ENCODE assay signal across 28 cellular contexts in the genomic region with DNA sequence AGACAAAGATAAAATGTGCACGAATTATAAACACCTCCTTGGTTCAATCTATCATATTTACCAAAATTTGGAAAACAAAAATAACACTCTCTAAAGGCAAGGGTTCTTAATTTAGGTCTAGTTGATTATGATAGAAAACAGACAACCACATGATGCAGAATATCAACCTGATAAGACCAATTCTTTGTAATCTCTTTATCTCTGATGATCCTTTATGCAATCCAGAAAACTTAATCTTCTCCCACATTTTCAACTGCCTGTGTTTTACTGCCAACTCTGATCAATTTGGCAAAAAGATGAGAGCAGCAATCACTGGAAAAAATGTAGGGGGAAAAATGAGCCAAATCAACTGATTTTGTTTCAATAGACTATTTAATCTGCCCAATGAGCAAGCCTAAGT.
DNase-seq lines count a peak whose midpoint lies in the region; ATAC-seq and TF ChIP-seq lines count a peak whose summit lies in the region.
"Had no signal": no experiment of that assay in that cellular context is flagged by ENCODE, and none has a peak within 500 bp of the region (broad histone marks: within the 10 kb centered on the region; RNA-seq: fewer than 3 reads in every experiment).

No MANE protein-coding gene starts in this region.

- no peaks in the 10 kb centered on the region for H3K27me3 ChIP-seq in IMR-90 (ENCODE audit: control insufficient read depth, insufficient read depth, low read length)
- H3K27me3 ChIP-seq in subcutaneous abdominal adipose tissue (ENCODE audit: control insufficient read depth in 5 of 5, insufficient read depth in 4 of 5, low read length in 5 of 5) = no peaks in the 10 kb centered on the region
- H3K27me3 ChIP-seq: BLaER1, dorsolateral prefrontal cortex, right lobe of liver, stomach, tibial artery had no signal

- POLR2A ChIA-PET in IMR-90 (lab: Charles Lee; ENCODE audit: unreplicated experiment) = no interaction called here

- H3K4me2 ChIP-seq in IMR-90 (ENCODE audit: low read depth, low read length) = peak overlapping the region; percentile 100; the same call in 1 of the 2 replicates
- H3K4me2 ChIP-seq: BLaER1 had no signal

- no peak overlapping the region for H4K91ac ChIP-seq in IMR-90 (ENCODE audit: insufficient read depth, low read depth, low read length)

- ATAC-seq in IMR-90 (ENCODE audit: low read depth) (no peak), HG03442 (IDR thresholded peaks at IDR 0.05; ENCODE audit: unreplicated experiment) (no peak), HG03097 (IDR thresholded peaks at IDR 0.05; ENCODE audit: low FRiP score, unreplicated experiment) (no peak)
- ATAC-seq: left colon, Panc1 had no signal

- H4K8ac ChIP-seq in IMR-90 (ENCODE audit: low read depth in 2 of 2, low read length in 2 of 2) = no peak overlapping the region

- TF ChIP-seq POLR2A in IMR-90 (IDR thresholded peaks at IDR 0.05; ENCODE audit: low read depth, low read length) = no peak

- H2AK9ac ChIP-seq in IMR-90 (replicated peaks; ENCODE audit: low read depth, low read length, poor library complexity) = no peak overlapping the region

- no peaks in the 10 kb centered on the region for H3K9me1 ChIP-seq in IMR-90 (ENCODE audit: insufficient read depth, low read length)

- CTCF ChIA-PET in IMR-90 (lab: Yijun Ruan, JAX) = no interaction called here

- no peaks in the 10 kb centered on the region for H4K20me1 ChIP-seq in IMR-90 (ENCODE audit: insufficient read depth, low read length)
- H4K20me1 ChIP-seq: BLaER1 had no signal

- H2BK15ac ChIP-seq in IMR-90 (ENCODE audit: low read depth, low read length) = no peak overlapping the region

- H3K23ac ChIP-seq in IMR-90 (ENCODE audit: low read depth, low read length) = no peak overlapping the region

- H3K18ac ChIP-seq in IMR-90 (ENCODE audit: low read depth, low read length) = no peak overlapping the region; the same call in 1 of the 2 replicates

- H3K56ac ChIP-seq in IMR-90 (ENCODE audit: extremely low read depth, insufficient read depth, low read length) = no peak overlapping the region

- no CpG with 5 or more reads among the region's 1 CpG for WGBS in IMR-90 (ENCODE audit: extremely low coverage in 2 of 2, insufficient read length in 1 of 2), 2 experiments

- TF ChIP-seq CTCF in IMR-90 (conservative IDR thresholded peaks at IDR 0.05; ENCODE audit: low read depth, low read length) = no peak
- TF ChIP-seq CTCF in fibroblast of the aortic adventitia (IDR thresholded peaks at IDR 0.05; ENCODE audit: insufficient read depth, low read length) = no peak
- TF ChIP-seq CTCF in GM13977 (IDR thresholded peaks at IDR 0.05; ENCODE audit: extremely low read depth, insufficient read depth, missing control alignments) = no peak

- no peak overlapping the region for H3K14ac ChIP-seq in IMR-90 (replicated peaks; ENCODE audit: low read depth, low read length)

- dilution Hi-C loops in IMR-90 (cut with HindIII; ENCODE audit: low sequenced_read_pairs, unreplicated experiment) = no loop called here

- no peak overlapping the region for H2AK5ac ChIP-seq in IMR-90 (ENCODE audit: low read depth, low read length)

- no peak overlapping the region for H4K5ac ChIP-seq in IMR-90 (ENCODE audit: low read depth, low read length)

- H3K4me1 ChIP-seq in IMR-90 (ENCODE audit: control insufficient read depth, insufficient read depth, low read length) (no peaks in the 10 kb centered on the region), subcutaneous abdominal adipose tissue (ENCODE audit: control insufficient read depth in 5 of 5, insufficient read depth in 5 of 5, low read length in 5 of 5) (peaks cover 0 to 16% (median 9%) of the 10 kb centered on the region in 5 donors)
- H3K4me1 ChIP-seq: BLaER1, right lobe of liver, stomach had no signal

- no peak overlapping the region for H2AFZ ChIP-seq in IMR-90 (replicated peaks; ENCODE audit: low read length, poor library complexity)

- no peaks in the 10 kb centered on the region for H3K36me3 ChIP-seq in IMR-90 (ENCODE audit: control insufficient read depth, insufficient read depth, low read length)
- no peaks in the 10 kb centered on the region for H3K36me3 ChIP-seq in subcutaneous abdominal adipose tissue (ENCODE audit: control insufficient read depth in 5 of 5, insufficient read depth in 5 of 5, low read length in 5 of 5)
- H3K36me3 ChIP-seq: BLaER1, right lobe of liver, tibial artery, WERI-Rb-1 had no signal

- DNase-seq in IMR-90 (no peak), amniotic epithelial cell (ENCODE audit: low read depth) (peak; percentile 6), fibroblast of the aortic adventitia (ENCODE audit: low read depth) (peak; percentile 23), GM13977 (ENCODE audit: low spot score) (no peak)
- DNase-seq: activated CD4-positive, alpha-beta T cell treated with anti-CD3 and anti-CD28 coated beads, Interleukin-2, amount 10 ng/mL, durations not matched to agents 24 days and 14 days; activated gamma-delta T cell; activated naive CD8-positive, alpha-beta T cell treated with anti-CD3 and anti-CD28 coated beads, Interleukin-2, amount 10 ng/mL, durations not matched to agents 7 days and 5 days; DMS53; dorsolateral prefrontal cortex; H9; immature natural killer cell; Kasumi-1; left colon; mesendoderm; NCI-H146; NCI-H748 treated with DMSO at 0.1 percent for 48 hours; right lobe of liver; SHP77; stimulated activated CD4-positive, alpha-beta T cell treated with anti-CD3 and anti-CD28 coated beads, Interleukin-2, amount 100 ng/mL, for 48 hours; stomach; T-helper 9 cell; tibial artery; WERI-Rb-1 had no signal

- H3K79me1 ChIP-seq in IMR-90 (ENCODE audit: low read depth in 1 of 2, low read length in 2 of 2) = no peaks in the 10 kb centered on the region

- no TSS peak for BruUV-seq in IMR-90 (replicated peaks; lab: Mats Ljungman, UMichigan)

- no peak for TF ChIP-seq RAD21 in IMR-90 (IDR thresholded peaks at IDR 0.05; ENCODE audit: low read length)

- H3K4me3 ChIP-seq in IMR-90 (ENCODE audit: insufficient read depth, low read depth, low read length) (no peak overlapping the region), fibroblast of the aortic adventitia (ENCODE audit: low read depth, low read length) (no peak overlapping the region), subcutaneous abdominal adipose tissue (ENCODE audit: low read depth in 1 of 5, low read length in 5 of 5) (peak overlapping the region in 2 of 5 donors; percentile 41 to 60)
- H3K4me3 ChIP-seq: BLaER1, right lobe of liver, stomach, tibial artery had no signal

- H3K4ac ChIP-seq in IMR-90 (ENCODE audit: low read depth, low read length) = no peak overlapping the region

- H2BK5ac ChIP-seq in IMR-90 (ENCODE audit: low read depth, low read length, poor library complexity, severe bottlenecking) = no peak overlapping the region

- intact Hi-C loops in IMR-90 (cut with micrococcal nuclease) = no loop called here

- H2BK20ac ChIP-seq in IMR-90 (ENCODE audit: low read depth, low read length) = no peak overlapping the region

- H3K9me3 ChIP-seq in IMR-90 (ENCODE audit: control insufficient read depth, insufficient read depth, low read length) (no peaks in the 10 kb centered on the region), subcutaneous abdominal adipose tissue (ENCODE audit: control insufficient read depth in 5 of 5, low read length in 5 of 5) (no peaks in the 10 kb centered on the region)
- H3K9me3 ChIP-seq: BLaER1, right lobe of liver, tibial artery had no signal

- H3K27ac ChIP-seq in IMR-90 (ENCODE audit: insufficient read depth, low read length) (no peak overlapping the region), subcutaneous abdominal adipose tissue (ENCODE audit: low read depth, low read length) (peak overlapping the region; percentile 75)
- H3K27ac ChIP-seq: BLaER1, right lobe of liver, stomach, tibial artery, WERI-Rb-1 had no signal

- H2BK120ac ChIP-seq in IMR-90 (ENCODE audit: low read depth, low read length) = no peak overlapping the region

- in situ Hi-C loops in IMR-90 (cut with MboI; ENCODE audit: low sequenced_read_pairs) (no loop called here), GM13977 (cut with MboI; ENCODE audit: low pct_unique_long_range_greater_than_20kb, low sequenced_read_pairs, unreplicated experiment) (no loop called here)

- no peak overlapping the region for H3K9ac ChIP-seq in IMR-90 (ENCODE audit: low read depth, low read length)
- no peak overlapping the region for H3K9ac ChIP-seq in subcutaneous abdominal adipose tissue (ENCODE audit: low read length in 5 of 5)
- H3K9ac ChIP-seq: BLaER1 had no signal

TF ChIP-seq in IMR-90, 13 proteins besides CTCF, POLR2A, EP300 and RAD21 (continues in another document):
- TF ChIP-seq CEBPB (IDR thresholded peaks at IDR 0.05; ENCODE audit: low read depth, low read length) = no peak
- no peak for TF ChIP-seq FOS (IDR thresholded peaks at IDR 0.05; ENCODE audit: low read depth, low read length)
- no peak for TF ChIP-seq MXI1 (IDR thresholded peaks at IDR 0.05; ENCODE audit: borderline replicate concordance, low read depth, low read length)
- TF ChIP-seq RCOR1 (IDR thresholded peaks at IDR 0.05; ENCODE audit: insufficient replicate concordance, low read length) = no peak
- no peak for TF ChIP-seq CHD1 (IDR thresholded peaks at IDR 0.05; ENCODE audit: low read depth, low read length)
- TF ChIP-seq MAFK (IDR thresholded peaks at IDR 0.05; ENCODE audit: low read depth, low read length) = no peak
- TF ChIP-seq MAZ (IDR thresholded peaks at IDR 0.05; ENCODE audit: borderline replicate concordance, low read depth, low read length) = no peak
- no peak for TF ChIP-seq NFE2L2 (IDR thresholded peaks at IDR 0.05; ENCODE audit: low read depth, low read length)
- TF ChIP-seq USF2 (IDR thresholded peaks at IDR 0.05; ENCODE audit: low read depth, low read length) = no peak
- no peak for TF ChIP-seq BHLHE40 (IDR thresholded peaks at IDR 0.05; ENCODE audit: low read depth, low read length)
- TF ChIP-seq ELK1 (IDR thresholded peaks at IDR 0.05; ENCODE audit: borderline replicate concordance, low read depth, low read length) = no peak
- TF ChIP-seq SMC3 (IDR thresholded peaks at IDR 0.05; ENCODE audit: low read depth, low read length) = no peak

Comparison
In these comparisons a context has a peak if more than half of its experiments do, and no peak if none do; other contexts are left out.
1. DNase-seq: peak in amniotic epithelial cell (single experiment) and fibroblast of the aortic adventitia (single experiment); none in IMR-90 (single experiment) and GM13977 (single experiment).